15 cellular contexts compared by ENCODE assay signal in genomic region chr5:178305801-178306200, GRCh38.
DNase-seq lines count a peak whose midpoint lies in the region; ATAC-seq and TF ChIP-seq lines count a peak whose summit lies in the region.
"Had no signal": no experiment of that assay in that cellular context is flagged by ENCODE, and none has a peak within 500 bp of the region (broad histone marks: within the 10 kb centered on the region; RNA-seq: fewer than 3 reads in every experiment).

No MANE protein-coding gene starts in this region.

- H3K9me3 ChIP-seq in mammary epithelial cell (replicated peaks; ENCODE audit: insufficient read depth, low read length): peaks cover 14% of the 10 kb centered on the region
- H3K9me3 ChIP-seq in RWPE2 (ENCODE audit: severe bottlenecking): no peaks in the 10 kb centered on the region
- H3K9me3 ChIP-seq in lower lobe of right lung: no peaks in the 10 kb centered on the region
- H3K9me3 ChIP-seq in A673 (ENCODE audit: low read depth, low read length, poor library complexity, severe bottlenecking): no peaks in the 10 kb centered on the region

- peak overlapping the region; percentile 35 for H3K27ac Mint-ChIP-seq in MCF 10A (ENCODE audit: low read depth, unreplicated experiment)
- peak overlapping the region; percentile 0 for H3K27ac Mint-ChIP-seq in stimulated activated memory B cell treated with anti-CD40 and anti-IgM and Interleukin-4, amounts not matched to agents 10 μg/mL and 1 μg/mL and 100 μg/mL, for 72 hours
- H3K27ac Mint-ChIP-seq: GM23338 had no signal

- CTCF ChIA-PET in MCF 10A (lab: Yijun Ruan, JAX): no interaction called here
- CTCF ChIA-PET in mammary epithelial cell (lab: Charles Lee; ENCODE audit: low non-redundant PET): no interaction called here
- CTCF ChIA-PET in A673 (lab: Charles Lee): no interaction called here

- H3K4me3 Mint-ChIP-seq in MCF 10A (ENCODE audit: unreplicated experiment): no peak overlapping the region
- no peak overlapping the region for H3K4me3 Mint-ChIP-seq in stimulated activated memory B cell treated with anti-CD40 and anti-IgM and Interleukin-4, amounts not matched to agents 10 μg/mL and 1 μg/mL and 100 μg/mL, for 72 hours
- H3K4me3 Mint-ChIP-seq: CD4-positive, alpha-beta memory T cell; GM23338 had no signal

- H3K27ac ChIP-seq in mammary epithelial cell (ENCODE audit: insufficient read depth, low read depth, low read length): no peak overlapping the region
- H3K27ac ChIP-seq in RWPE2 (ENCODE audit: poor library complexity, severe bottlenecking): no peak overlapping the region
- H3K27ac ChIP-seq in lower lobe of right lung: no peak overlapping the region
- no peak overlapping the region for H3K27ac ChIP-seq in A673 (ENCODE audit: low read depth, low read length, poor library complexity, severe bottlenecking)
- H3K27ac ChIP-seq: HL-60 had no signal

- no peaks in the 10 kb centered on the region for H3K4me1 ChIP-seq in mammary epithelial cell (ENCODE audit: insufficient read depth, low read length)
- no peaks in the 10 kb centered on the region for H3K4me1 ChIP-seq in RWPE2 (ENCODE audit: insufficient read depth, poor library complexity, severe bottlenecking)
- H3K4me1 ChIP-seq in lower lobe of right lung: no peaks in the 10 kb centered on the region
- H3K4me1 ChIP-seq in A673 (ENCODE audit: insufficient read depth, low read length, poor library complexity, severe bottlenecking): no peaks in the 10 kb centered on the region

- H4K20me1 ChIP-seq in mammary epithelial cell (ENCODE audit: insufficient read depth, low read length): no peaks in the 10 kb centered on the region

- no peaks in the 10 kb centered on the region for H3K36me3 ChIP-seq in mammary epithelial cell (ENCODE audit: insufficient read depth, low read length)
- H3K36me3 ChIP-seq in RWPE2 (ENCODE audit: low read depth): no peaks in the 10 kb centered on the region
- no peaks in the 10 kb centered on the region for H3K36me3 ChIP-seq in lower lobe of right lung
- H3K36me3 ChIP-seq in A673 (ENCODE audit: insufficient read depth, low read length, poor library complexity, severe bottlenecking): no peaks in the 10 kb centered on the region

- no peak overlapping the region for H3K4me2 ChIP-seq in mammary epithelial cell (ENCODE audit: insufficient read depth, low read depth, low read length)
- H3K4me2 ChIP-seq: GM23338 had no signal

- no peaks in the 10 kb centered on the region for H3K4me1 Mint-ChIP-seq in MCF 10A (ENCODE audit: insufficient read depth, unreplicated experiment)
- H3K4me1 Mint-ChIP-seq in stimulated activated memory B cell treated with anti-CD40 and anti-IgM and Interleukin-4, amounts not matched to agents 10 μg/mL and 1 μg/mL and 100 μg/mL, for 72 hours: peaks cover 16% of the 10 kb centered on the region

- H3K79me2 ChIP-seq in mammary epithelial cell (ENCODE audit: insufficient read depth, low read length): no peaks in the 10 kb centered on the region

- H3K36me3 Mint-ChIP-seq in MCF 10A (ENCODE audit: insufficient read depth, unreplicated experiment): peaks cover 6% of the 10 kb centered on the region
- H3K36me3 Mint-ChIP-seq in stimulated activated memory B cell treated with anti-CD40 and anti-IgM and Interleukin-4, amounts not matched to agents 10 μg/mL and 1 μg/mL and 100 μg/mL, for 72 hours: no peaks in the 10 kb centered on the region

- H2AFZ ChIP-seq in mammary epithelial cell (ENCODE audit: low read depth, low read length): no peak overlapping the region
- H2AFZ ChIP-seq: GM23338 had no signal

- POLR2A ChIA-PET in MCF 10A (lab: Yijun Ruan, JAX) (no interaction called here), A673 (lab: Charles Lee; ENCODE audit: low non-redundant PET) (no interaction called here)

- 77% methylated on average over 11 of the region's 15 CpGs for WGBS in mammary epithelial cell (ENCODE audit: low coverage, missing lambda C conversion rate)

- TF ChIP-seq CTCF in MCF 10A (IDR thresholded peaks at IDR 0.05; ENCODE audit: unreplicated experiment) (no peak), mammary epithelial cell (conservative IDR thresholded peaks at IDR 0.05 in 1 of 2, IDR thresholded peaks at IDR 0.05 in 1 of 2; ENCODE audit: extremely low read depth in 1 of 2, insufficient read depth in 1 of 2, low read depth in 1 of 2, low read length in 2 of 2) (no peak), RWPE2 (IDR thresholded peaks at IDR 0.05; ENCODE audit: poor library complexity, severe bottlenecking) (no peak), lower lobe of right lung (IDR thresholded peaks at IDR 0.05) (no peak), A673 (conservative IDR thresholded peaks at IDR 0.05; ENCODE audit: low read depth, low read length) (no peak)

- no TSS peak for BruUV-seq in MCF 10A (replicated peaks; lab: Mats Ljungman, UMichigan)
- no TSS peak for BruUV-seq in mammary epithelial cell (replicated peaks; lab: Mats Ljungman, UMichigan)
- no TSS peak for BruUV-seq in A673 (replicated peaks; lab: Mats Ljungman, UMichigan)

- H3K27me3 ChIP-seq in mammary epithelial cell (ENCODE audit: insufficient read depth, low read length) (no peaks in the 10 kb centered on the region), RWPE2 (ENCODE audit: insufficient read depth, poor library complexity, severe bottlenecking) (no peaks in the 10 kb centered on the region), lower lobe of right lung (ENCODE audit: low read depth) (no peaks in the 10 kb centered on the region), A673 (replicated peaks; ENCODE audit: insufficient read depth, low read depth, low read length, poor library complexity) (no peaks in the 10 kb centered on the region)

- H3K27me3 Mint-ChIP-seq in MCF 10A (ENCODE audit: insufficient read depth, unreplicated experiment): peaks cover 40% of the 10 kb centered on the region
- H3K27me3 Mint-ChIP-seq in stimulated activated memory B cell treated with anti-CD40 and anti-IgM and Interleukin-4, amounts not matched to agents 10 μg/mL and 1 μg/mL and 100 μg/mL, for 72 hours: peaks cover 46% of the 10 kb centered on the region

- H3K9ac ChIP-seq in mammary epithelial cell (ENCODE audit: insufficient read depth, low read length): no peak overlapping the region

- in situ Hi-C loops in mammary epithelial cell (cut with MboI; ENCODE audit: low sequenced_read_pairs in 2 of 2): no loop called here

- no peak for ATAC-seq in RWPE2 (ENCODE audit: low read depth)
- no peak for ATAC-seq in lower lobe of right lung
- no peak for ATAC-seq in stimulated activated memory B cell treated with anti-CD40 and anti-IgM and Interleukin-4, amounts not matched to agents 10 μg/mL and 1 μg/mL and 100 μg/mL, for 72 hours
- no peak for ATAC-seq in GM19035 (IDR thresholded peaks at IDR 0.05; ENCODE audit: unreplicated experiment)
- ATAC-seq in GM21737 (IDR thresholded peaks at IDR 0.05; ENCODE audit: unreplicated experiment): no peak
- ATAC-seq: GM23338, K562 had no signal

- dilution Hi-C loops in mammary epithelial cell (cut with HindIII; ENCODE audit: low sequenced_read_pairs): no loop called here

- no peak overlapping the region for H3K4me3 ChIP-seq in mammary epithelial cell (replicated peaks in 1 of 3; ENCODE audit: insufficient read depth in 1 of 3, low read depth in 2 of 3, low read length in 3 of 3)
- H3K4me3 ChIP-seq in RWPE2 (ENCODE audit: severe bottlenecking): no peak overlapping the region
- no peak overlapping the region for H3K4me3 ChIP-seq in lower lobe of right lung
- H3K4me3 ChIP-seq in A673 (ENCODE audit: low read depth, low read length, poor library complexity, severe bottlenecking): no peak overlapping the region
- H3K4me3 ChIP-seq: GM23338, K562 had no signal

- H3K9me3 Mint-ChIP-seq in MCF 10A (ENCODE audit: unreplicated experiment): no peaks in the 10 kb centered on the region
- peaks cover 10% of the 10 kb centered on the region for H3K9me3 Mint-ChIP-seq in stimulated activated memory B cell treated with anti-CD40 and anti-IgM and Interleukin-4, amounts not matched to agents 10 μg/mL and 1 μg/mL and 100 μg/mL, for 72 hours
- H3K9me3 Mint-ChIP-seq: GM23338 had no signal

- DNase-seq in MCF 10A (ENCODE audit: unreplicated experiment) (no peak), mammary epithelial cell (no peak), RWPE2 (ENCODE audit: low spot score) (peak; percentile 51), lower lobe of right lung (peak; percentile 12), A673 (ENCODE audit: low spot score) (no peak)
- DNase-seq: CD4-positive, alpha-beta memory T cell; NCI-H226; NCI-H526; NK-92 treated with Interleukin-12 subunit alpha and Interleukin-12 subunit beta, amount 100 ng/mL, for 24 hours had no signal

- intact Hi-C loops in MCF 10A (cut with micrococcal nuclease) (no loop called here), mammary epithelial cell (cut with micrococcal nuclease) (no loop called here), lower lobe of right lung (cut with DNase I) (no loop called here), A673 (cut with micrococcal nuclease; ENCODE audit: unreplicated experiment) (no loop called here)

Comparison
In these comparisons a context has a peak if more than half of its experiments do, and no peak if none do; other contexts are left out.
1. DNase-seq: peak in RWPE2 (single experiment) and lower lobe of right lung (single experiment); none in MCF 10A (single experiment), mammary epithelial cell (single experiment) and A673 (single experiment).